1 cellular context compared by ENCODE assay signal in the genomic region with DNA sequence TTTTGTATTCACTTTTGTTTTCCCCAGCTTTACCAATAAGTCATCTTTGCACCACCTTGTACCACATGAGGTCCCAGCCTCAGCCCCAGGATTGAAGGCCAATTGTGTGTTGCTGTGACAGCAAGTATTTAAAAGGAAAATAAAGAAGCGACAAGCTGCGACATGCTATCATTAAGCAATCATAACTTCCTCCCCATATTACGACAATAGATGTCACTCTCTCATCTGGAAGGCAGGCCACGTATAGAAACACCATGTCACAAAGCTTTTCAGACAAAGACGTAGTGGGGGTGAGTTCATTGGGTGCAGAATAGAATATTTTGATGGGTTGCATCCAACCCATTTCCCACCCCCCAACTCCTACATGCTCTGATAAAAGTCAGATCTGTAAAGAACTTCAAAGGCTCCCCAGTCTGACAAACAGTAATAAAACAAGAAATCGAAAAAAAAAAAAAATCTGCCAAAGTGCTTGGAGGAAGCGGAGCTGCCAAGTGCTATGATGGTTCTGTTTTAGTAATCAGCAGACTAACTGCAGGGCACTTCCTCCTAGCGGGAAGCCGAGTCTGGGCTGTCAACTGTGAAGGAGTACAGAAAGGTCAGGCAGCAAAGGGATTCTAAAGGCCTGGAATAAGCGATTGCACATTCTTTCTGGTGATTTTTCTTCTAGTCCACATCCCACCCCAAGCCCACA.
A peak's percentile ranks its signal among the peaks of the same experiment; 100 is the strongest.
TF ChIP-seq lines count a peak whose summit lies in the region.

No MANE protein-coding gene starts in this region.

TF ChIP-seq in SK-N-SH, 30 proteins besides CTCF, POLR2A, EP300 and RAD21 (continued from another document):
- TF ChIP-seq ELF1 (IDR thresholded peaks at IDR 0.05) (no peak), TCF12 (IDR thresholded peaks at IDR 0.05) (0 out of 2 replicates have a peak, but pooled peaks have one; percentile 16), CHD2 (IDR thresholded peaks at IDR 0.05; ENCODE audit: low read length, partially characterized antibody) (no peak), FOXM1 (IDR thresholded peaks at IDR 0.05; ENCODE audit: low read depth) (no peak), FOSL2 (IDR thresholded peaks at IDR 0.05; ENCODE audit: borderline replicate concordance, low read depth) (no peak), NFIC (IDR thresholded peaks at IDR 0.05; ENCODE audit: borderline replicate concordance) (no peak), FOXJ3 (CRISPR knock-in tag; IDR thresholded peaks at IDR 0.05) (0 out of 2 replicates have a peak, but pooled peaks have one; percentile 50), TAF1 (IDR thresholded peaks at IDR 0.05; ENCODE audit: borderline replicate concordance, low read depth, low read length) (no peak), GABPA (IDR thresholded peaks at IDR 0.05; ENCODE audit: low read depth) (no peak), TEAD4 (IDR thresholded peaks at IDR 0.05; ENCODE audit: borderline replicate concordance, insufficient read depth) (no peak), RCOR1 (IDR thresholded peaks at IDR 0.05; ENCODE audit: low read length) (peak; percentile 45), MXI1 (IDR thresholded peaks at IDR 0.05; ENCODE audit: low read depth, low read length) (no peak), NRF1 (IDR thresholded peaks at IDR 0.05; ENCODE audit: low read depth, low read length) (no peak), JUND (IDR thresholded peaks at IDR 0.05) (no peak), RXRA (IDR thresholded peaks at IDR 0.05; ENCODE audit: borderline replicate concordance, low read depth) (no peak), YY1 (IDR thresholded peaks at IDR 0.05; ENCODE audit: low read depth) (no peak)
- TF ChIP-seq, protein P1, sequence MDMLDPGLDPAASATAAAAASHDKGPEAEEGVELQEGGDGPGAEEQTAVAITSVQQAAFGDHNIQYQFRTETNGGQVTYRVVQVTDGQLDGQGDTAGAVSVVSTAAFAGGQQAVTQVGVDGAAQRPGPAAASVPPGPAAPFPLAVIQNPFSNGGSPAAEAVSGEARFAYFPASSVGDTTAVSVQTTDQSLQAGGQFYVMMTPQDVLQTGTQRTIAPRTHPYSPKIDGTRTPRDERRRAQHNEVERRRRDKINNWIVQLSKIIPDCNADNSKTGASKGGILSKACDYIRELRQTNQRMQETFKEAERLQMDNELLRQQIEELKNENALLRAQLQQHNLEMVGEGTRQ (IDR thresholded peaks at IDR 0.05; ENCODE audit: borderline replicate concordance, low read depth, low read length) = no peak
- TF ChIP-seq, protein P2, sequence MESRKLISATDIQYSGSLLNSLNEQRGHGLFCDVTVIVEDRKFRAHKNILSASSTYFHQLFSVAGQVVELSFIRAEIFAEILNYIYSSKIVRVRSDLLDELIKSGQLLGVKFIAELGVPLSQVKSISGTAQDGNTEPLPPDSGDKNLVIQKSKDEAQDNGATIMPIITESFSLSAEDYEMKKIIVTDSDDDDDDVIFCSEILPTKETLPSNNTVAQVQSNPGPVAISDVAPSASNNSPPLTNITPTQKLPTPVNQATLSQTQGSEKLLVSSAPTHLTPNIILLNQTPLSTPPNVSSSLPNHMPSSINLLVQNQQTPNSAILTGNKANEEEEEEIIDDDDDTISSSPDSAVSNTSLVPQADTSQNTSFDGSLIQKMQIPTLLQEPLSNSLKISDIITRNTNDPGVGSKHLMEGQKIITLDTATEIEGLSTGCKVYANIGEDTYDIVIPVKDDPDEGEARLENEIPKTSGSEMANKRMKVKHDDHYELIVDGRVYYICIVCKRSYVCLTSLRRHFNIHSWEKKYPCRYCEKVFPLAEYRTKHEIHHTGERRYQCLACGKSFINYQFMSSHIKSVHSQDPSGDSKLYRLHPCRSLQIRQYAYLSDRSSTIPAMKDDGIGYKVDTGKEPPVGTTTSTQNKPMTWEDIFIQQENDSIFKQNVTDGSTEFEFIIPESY (IDR thresholded peaks at IDR 0.05; ENCODE audit: borderline replicate concordance, low read depth) = no peak
- TF ChIP-seq, protein P3, sequence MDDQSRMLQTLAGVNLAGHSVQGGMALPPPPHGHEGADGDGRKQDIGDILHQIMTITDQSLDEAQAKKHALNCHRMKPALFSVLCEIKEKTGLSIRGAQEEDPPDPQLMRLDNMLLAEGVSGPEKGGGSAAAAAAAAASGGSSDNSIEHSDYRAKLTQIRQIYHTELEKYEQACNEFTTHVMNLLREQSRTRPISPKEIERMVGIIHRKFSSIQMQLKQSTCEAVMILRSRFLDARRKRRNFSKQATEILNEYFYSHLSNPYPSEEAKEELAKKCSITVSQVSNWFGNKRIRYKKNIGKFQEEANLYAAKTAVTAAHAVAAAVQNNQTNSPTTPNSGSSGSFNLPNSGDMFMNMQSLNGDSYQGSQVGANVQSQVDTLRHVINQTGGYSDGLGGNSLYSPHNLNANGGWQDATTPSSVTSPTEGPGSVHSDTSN (IDR thresholded peaks at IDR 0.05) = no peak
- TF ChIP-seq, protein P4, sequence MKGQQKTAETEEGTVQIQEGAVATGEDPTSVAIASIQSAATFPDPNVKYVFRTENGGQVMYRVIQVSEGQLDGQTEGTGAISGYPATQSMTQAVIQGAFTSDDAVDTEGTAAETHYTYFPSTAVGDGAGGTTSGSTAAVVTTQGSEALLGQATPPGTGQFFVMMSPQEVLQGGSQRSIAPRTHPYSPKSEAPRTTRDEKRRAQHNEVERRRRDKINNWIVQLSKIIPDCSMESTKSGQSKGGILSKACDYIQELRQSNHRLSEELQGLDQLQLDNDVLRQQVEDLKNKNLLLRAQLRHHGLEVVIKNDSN (IDR thresholded peaks at IDR 0.05; ENCODE audit: borderline replicate concordance, low read depth) = no peak
TF ChIP-seq in SK-N-SH: peak in this region for 4.
